In genomic region chr9:133742849-133743444, GRCh38 we compare ENCODE assay signal across 8 cellular contexts. TPM values are rescaled to one million over a fixed set of nuclear protein-coding genes. Genes with fewer than 3 reads are reported as not detected.
A peak's percentile ranks its signal among the peaks of the same experiment; 100 is the strongest.
DNase-seq lines count a peak whose midpoint lies in the region; ATAC-seq, FAIRE-seq and TF ChIP-seq lines count a peak whose summit lies in the region.

No MANE protein-coding gene starts in this region.

- DNase-seq in GM12891 (ENCODE audit: insufficient read length, low spot score) (peak; percentile 87), LHCN-M2 (ENCODE audit: low read depth) (peak; percentile 62), RKO (ENCODE audit: low spot score) (peak; percentile 92), fibroblast of pulmonary artery (ENCODE audit: low read depth) (peak; percentile 66), neural crest cell (ENCODE audit: low read depth, low spot score) (peak; percentile 93), stromal cell of bone marrow (ENCODE audit: low read depth) (peak; percentile 27)
- DNase-seq in activated T-cell treated with anti-CD3 and anti-CD28 coated beads, Interleukin-2, amount 50 U/mL, for 72 hours, result peak; percentile 76 to 81

- no peaks in the 10 kb centered on the region for H3K36me3 Mint-ChIP-seq in activated T-cell treated with anti-CD3 and anti-CD28 coated beads, Interleukin-2, amount 50 U/mL, for 72 hours (ENCODE audit: insufficient read depth in 2 of 2)
- no peaks in the 10 kb centered on the region for H3K36me3 Mint-ChIP-seq in neural crest cell (ENCODE audit: low read depth)

- no peak overlapping the region for H3K27ac Mint-ChIP-seq in activated T-cell treated with anti-CD3 and anti-CD28 coated beads, Interleukin-2, amount 50 U/mL, for 72 hours
- no peak overlapping the region for H3K27ac Mint-ChIP-seq in neural crest cell (ENCODE audit: unreplicated experiment)

- peak; percentile 94 for FAIRE-seq in GM12891 (lab: Jason Lieb, UNC)

- H3K4me3 ChIP-seq in fibroblast of pulmonary artery (replicated peaks; ENCODE audit: low read depth, low read length), result no peak overlapping the region

- H3K4me1 Mint-ChIP-seq in activated T-cell treated with anti-CD3 and anti-CD28 coated beads, Interleukin-2, amount 50 U/mL, for 72 hours (ENCODE audit: low read depth), result peaks cover 3% of the 10 kb centered on the region
- H3K4me1 Mint-ChIP-seq in neural crest cell, result peaks cover 4% of the 10 kb centered on the region

- peak; percentile 98 for TF ChIP-seq CTCF in fibroblast of pulmonary artery (IDR thresholded peaks at IDR 0.05; ENCODE audit: low read length, missing control alignments)
- TF ChIP-seq CTCF in neural crest cell (conservative IDR thresholded peaks at IDR 0.05), result peak; percentile 96

- H3K4me3 Mint-ChIP-seq in activated T-cell treated with anti-CD3 and anti-CD28 coated beads, Interleukin-2, amount 50 U/mL, for 72 hours, result no peak overlapping the region
- no peak overlapping the region for H3K4me3 Mint-ChIP-seq in neural crest cell

- ATAC-seq in activated T-cell treated with anti-CD3 and anti-CD28 coated beads, Interleukin-2, amount 50 U/mL, for 72 hours (replicated peaks in 1 of 2), result peak; percentile 60 to 66
- ATAC-seq in HG02798 (IDR thresholded peaks at IDR 0.05; ENCODE audit: poor library complexity, unreplicated experiment), result no peak

- no peaks in the 10 kb centered on the region for H3K9me3 Mint-ChIP-seq in activated T-cell treated with anti-CD3 and anti-CD28 coated beads, Interleukin-2, amount 50 U/mL, for 72 hours
- peaks cover 3% of the 10 kb centered on the region for H3K9me3 Mint-ChIP-seq in neural crest cell

- H3K27me3 Mint-ChIP-seq in activated T-cell treated with anti-CD3 and anti-CD28 coated beads, Interleukin-2, amount 50 U/mL, for 72 hours (ENCODE audit: low read depth), result peaks cover 25% of the 10 kb centered on the region
- H3K27me3 Mint-ChIP-seq in neural crest cell (ENCODE audit: low read depth), result peaks cover 12% of the 10 kb centered on the region

- no peak for TF ChIP-seq POLR2A in GM12891 (IDR thresholded peaks at IDR 0.05; ENCODE audit: low read depth, low read length)

TF ChIP-seq in GM12891, 5 proteins besides CTCF, POLR2A, EP300 and RAD21:
- TF ChIP-seq POU2F2 (IDR thresholded peaks at IDR 0.05; ENCODE audit: low read depth, low read length) (no peak), PAX5 (IDR thresholded peaks at IDR 0.05; ENCODE audit: insufficient read depth, low read length, severe bottlenecking) (no peak), SPI1 (IDR thresholded peaks at IDR 0.05; ENCODE audit: low read depth, low read length) (no peak), TAF1 (IDR thresholded peaks at IDR 0.05; ENCODE audit: low read depth, low read length) (no peak), POLR2AphosphoS5 (IDR thresholded peaks at IDR 0.05; ENCODE audit: low read depth, low read length) (no peak)

RNA-seq across cellular contexts. Expression of gene SARDH, which starts 4.8 kb away (rescaled TPM):
- 0.24 TPM for polyA plus RNA-seq in GM12891 (2012; ENCODE audit: low read depth, missing spikeins)
- total RNA-seq in LHCN-M2 (2014; rRNA removed) (52.5 and 54.8 TPM in 2 replicates), neural crest cell (4.5 and 4.6 TPM in 2 replicates)
- polyA plus RNA-seq in LHCN-M2 (2012), result 32.4 TPM
- 1 to 10 TPM; 1.6 to 4.7 TPM for total RNA-seq in activated T-cell treated with anti-CD3 and anti-CD28 coated beads, Interleukin-2, amount 50 U/mL, for 72 hours

Comparison
In these comparisons a context has a peak if more than half of its experiments do, and no peak if none do; other contexts are left out.
1. DNase-seq: peak in every context shown above with its lines; median percentile 93 in neural crest cell; 92 in RKO; 87 in GM12891; 78 in activated T-cell treated with anti-CD3 and anti-CD28 coated beads, Interleukin-2, amount 50 U/mL, for 72 hours; 66 in fibroblast of pulmonary artery; 62 in LHCN-M2; 27 in stromal cell of bone marrow.